2 cellular contexts compared by ENCODE assay signal in the genomic region with DNA sequence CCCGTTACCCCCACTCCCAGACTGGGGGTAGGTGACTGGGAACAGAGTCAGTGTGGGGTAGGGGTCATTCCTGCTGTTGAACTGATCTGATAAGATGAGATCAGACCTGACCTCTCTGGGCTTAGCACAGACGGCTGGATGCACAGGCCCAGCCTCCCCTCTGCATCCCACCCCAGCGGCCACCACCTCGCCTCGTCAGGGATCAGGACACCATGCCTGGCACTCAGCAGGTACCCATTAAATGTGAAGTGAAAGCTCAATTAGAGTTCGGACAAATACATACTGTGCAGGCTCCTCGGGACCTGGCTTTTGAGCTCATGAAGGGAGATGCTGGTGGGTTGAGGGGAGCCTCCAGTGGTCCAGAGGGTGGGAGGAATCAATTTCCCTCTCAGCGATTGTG.
TF ChIP-seq lines count a peak whose summit lies in the region.

No MANE protein-coding gene starts in this region.

TF ChIP-seq in liver, 16 proteins besides CTCF, POLR2A, EP300 and RAD21 (continued from another document):
- no peak for TF ChIP-seq RXRA (IDR thresholded peaks at IDR 0.05)
- TF ChIP-seq, protein P1, sequence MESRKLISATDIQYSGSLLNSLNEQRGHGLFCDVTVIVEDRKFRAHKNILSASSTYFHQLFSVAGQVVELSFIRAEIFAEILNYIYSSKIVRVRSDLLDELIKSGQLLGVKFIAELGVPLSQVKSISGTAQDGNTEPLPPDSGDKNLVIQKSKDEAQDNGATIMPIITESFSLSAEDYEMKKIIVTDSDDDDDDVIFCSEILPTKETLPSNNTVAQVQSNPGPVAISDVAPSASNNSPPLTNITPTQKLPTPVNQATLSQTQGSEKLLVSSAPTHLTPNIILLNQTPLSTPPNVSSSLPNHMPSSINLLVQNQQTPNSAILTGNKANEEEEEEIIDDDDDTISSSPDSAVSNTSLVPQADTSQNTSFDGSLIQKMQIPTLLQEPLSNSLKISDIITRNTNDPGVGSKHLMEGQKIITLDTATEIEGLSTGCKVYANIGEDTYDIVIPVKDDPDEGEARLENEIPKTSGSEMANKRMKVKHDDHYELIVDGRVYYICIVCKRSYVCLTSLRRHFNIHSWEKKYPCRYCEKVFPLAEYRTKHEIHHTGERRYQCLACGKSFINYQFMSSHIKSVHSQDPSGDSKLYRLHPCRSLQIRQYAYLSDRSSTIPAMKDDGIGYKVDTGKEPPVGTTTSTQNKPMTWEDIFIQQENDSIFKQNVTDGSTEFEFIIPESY (IDR thresholded peaks at IDR 0.05), result no peak
- TF ChIP-seq HNF4A (conservative IDR thresholded peaks at IDR 0.05), result no peak
- TF ChIP-seq MAX (IDR thresholded peaks at IDR 0.05), result no peak
- TF ChIP-seq HNF4G (IDR thresholded peaks at IDR 0.05), result no peak
- TF ChIP-seq EGR1 (IDR thresholded peaks at IDR 0.05; ENCODE audit: low read depth in 2 of 2), result no peak
- TF ChIP-seq SP1 (IDR thresholded peaks at IDR 0.05), result no peak
- TF ChIP-seq, protein P2, sequence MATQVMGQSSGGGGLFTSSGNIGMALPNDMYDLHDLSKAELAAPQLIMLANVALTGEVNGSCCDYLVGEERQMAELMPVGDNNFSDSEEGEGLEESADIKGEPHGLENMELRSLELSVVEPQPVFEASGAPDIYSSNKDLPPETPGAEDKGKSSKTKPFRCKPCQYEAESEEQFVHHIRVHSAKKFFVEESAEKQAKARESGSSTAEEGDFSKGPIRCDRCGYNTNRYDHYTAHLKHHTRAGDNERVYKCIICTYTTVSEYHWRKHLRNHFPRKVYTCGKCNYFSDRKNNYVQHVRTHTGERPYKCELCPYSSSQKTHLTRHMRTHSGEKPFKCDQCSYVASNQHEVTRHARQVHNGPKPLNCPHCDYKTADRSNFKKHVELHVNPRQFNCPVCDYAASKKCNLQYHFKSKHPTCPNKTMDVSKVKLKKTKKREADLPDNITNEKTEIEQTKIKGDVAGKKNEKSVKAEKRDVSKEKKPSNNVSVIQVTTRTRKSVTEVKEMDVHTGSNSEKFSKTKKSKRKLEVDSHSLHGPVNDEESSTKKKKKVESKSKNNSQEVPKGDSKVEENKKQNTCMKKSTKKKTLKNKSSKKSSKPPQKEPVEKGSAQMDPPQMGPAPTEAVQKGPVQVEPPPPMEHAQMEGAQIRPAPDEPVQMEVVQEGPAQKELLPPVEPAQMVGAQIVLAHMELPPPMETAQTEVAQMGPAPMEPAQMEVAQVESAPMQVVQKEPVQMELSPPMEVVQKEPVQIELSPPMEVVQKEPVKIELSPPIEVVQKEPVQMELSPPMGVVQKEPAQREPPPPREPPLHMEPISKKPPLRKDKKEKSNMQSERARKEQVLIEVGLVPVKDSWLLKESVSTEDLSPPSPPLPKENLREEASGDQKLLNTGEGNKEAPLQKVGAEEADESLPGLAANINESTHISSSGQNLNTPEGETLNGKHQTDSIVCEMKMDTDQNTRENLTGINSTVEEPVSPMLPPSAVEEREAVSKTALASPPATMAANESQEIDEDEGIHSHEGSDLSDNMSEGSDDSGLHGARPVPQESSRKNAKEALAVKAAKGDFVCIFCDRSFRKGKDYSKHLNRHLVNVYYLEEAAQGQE (IDR thresholded peaks at IDR 0.05), result no peak

TF ChIP-seq in HepG2, 621 proteins besides CTCF, POLR2A, EP300 and RAD21:
- TF ChIP-seq, protein P3, sequence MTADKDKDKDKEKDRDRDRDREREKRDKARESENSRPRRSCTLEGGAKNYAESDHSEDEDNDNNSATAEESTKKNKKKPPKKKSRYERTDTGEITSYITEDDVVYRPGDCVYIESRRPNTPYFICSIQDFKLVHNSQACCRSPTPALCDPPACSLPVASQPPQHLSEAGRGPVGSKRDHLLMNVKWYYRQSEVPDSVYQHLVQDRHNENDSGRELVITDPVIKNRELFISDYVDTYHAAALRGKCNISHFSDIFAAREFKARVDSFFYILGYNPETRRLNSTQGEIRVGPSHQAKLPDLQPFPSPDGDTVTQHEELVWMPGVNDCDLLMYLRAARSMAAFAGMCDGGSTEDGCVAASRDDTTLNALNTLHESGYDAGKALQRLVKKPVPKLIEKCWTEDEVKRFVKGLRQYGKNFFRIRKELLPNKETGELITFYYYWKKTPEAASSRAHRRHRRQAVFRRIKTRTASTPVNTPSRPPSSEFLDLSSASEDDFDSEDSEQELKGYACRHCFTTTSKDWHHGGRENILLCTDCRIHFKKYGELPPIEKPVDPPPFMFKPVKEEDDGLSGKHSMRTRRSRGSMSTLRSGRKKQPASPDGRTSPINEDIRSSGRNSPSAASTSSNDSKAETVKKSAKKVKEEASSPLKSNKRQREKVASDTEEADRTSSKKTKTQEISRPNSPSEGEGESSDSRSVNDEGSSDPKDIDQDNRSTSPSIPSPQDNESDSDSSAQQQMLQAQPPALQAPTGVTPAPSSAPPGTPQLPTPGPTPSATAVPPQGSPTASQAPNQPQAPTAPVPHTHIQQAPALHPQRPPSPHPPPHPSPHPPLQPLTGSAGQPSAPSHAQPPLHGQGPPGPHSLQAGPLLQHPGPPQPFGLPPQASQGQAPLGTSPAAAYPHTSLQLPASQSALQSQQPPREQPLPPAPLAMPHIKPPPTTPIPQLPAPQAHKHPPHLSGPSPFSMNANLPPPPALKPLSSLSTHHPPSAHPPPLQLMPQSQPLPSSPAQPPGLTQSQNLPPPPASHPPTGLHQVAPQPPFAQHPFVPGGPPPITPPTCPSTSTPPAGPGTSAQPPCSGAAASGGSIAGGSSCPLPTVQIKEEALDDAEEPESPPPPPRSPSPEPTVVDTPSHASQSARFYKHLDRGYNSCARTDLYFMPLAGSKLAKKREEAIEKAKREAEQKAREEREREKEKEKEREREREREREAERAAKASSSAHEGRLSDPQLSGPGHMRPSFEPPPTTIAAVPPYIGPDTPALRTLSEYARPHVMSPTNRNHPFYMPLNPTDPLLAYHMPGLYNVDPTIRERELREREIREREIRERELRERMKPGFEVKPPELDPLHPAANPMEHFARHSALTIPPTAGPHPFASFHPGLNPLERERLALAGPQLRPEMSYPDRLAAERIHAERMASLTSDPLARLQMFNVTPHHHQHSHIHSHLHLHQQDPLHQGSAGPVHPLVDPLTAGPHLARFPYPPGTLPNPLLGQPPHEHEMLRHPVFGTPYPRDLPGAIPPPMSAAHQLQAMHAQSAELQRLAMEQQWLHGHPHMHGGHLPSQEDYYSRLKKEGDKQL (CRISPR knock-in tag; IDR thresholded peaks at IDR 0.05; ENCODE audit: low read depth), result no peak
- TF ChIP-seq ZNF761 (CRISPR knock-in tag; conservative IDR thresholded peaks at IDR 0.05) (no peak), NRL (CRISPR knock-in tag; IDR thresholded peaks at IDR 0.05; ENCODE audit: borderline replicate concordance) (no peak), ZFP36 (IDR thresholded peaks at IDR 0.05; ENCODE audit: borderline replicate concordance, low read depth, low read length, partially characterized antibody) (no peak), ZNF343 (CRISPR knock-in tag; IDR thresholded peaks at IDR 0.05) (no peak), KLF12 (CRISPR knock-in tag; IDR thresholded peaks at IDR 0.05; ENCODE audit: borderline replicate concordance) (no peak), ZNF274 (CRISPR knock-in tag; IDR thresholded peaks at IDR 0.05) (no peak), FOXM1 (CRISPR knock-in tag; IDR thresholded peaks at IDR 0.05) (no peak), ZNF614 (CRISPR knock-in tag; IDR thresholded peaks at IDR 0.05; ENCODE audit: borderline replicate concordance) (no peak), THAP9 (CRISPR knock-in tag; IDR thresholded peaks at IDR 0.05; ENCODE audit: borderline replicate concordance) (no peak), RFXAP (CRISPR knock-in tag; IDR thresholded peaks at IDR 0.05; ENCODE audit: borderline replicate concordance) (no peak), PHF5A (CRISPR knock-in tag; IDR thresholded peaks at IDR 0.05; ENCODE audit: low read depth, unreplicated experiment) (no peak), NFATC3 (CRISPR knock-in tag; IDR thresholded peaks at IDR 0.05) (no peak), KLF13 (CRISPR knock-in tag; IDR thresholded peaks at IDR 0.05) (no peak), SCMH1 (CRISPR knock-in tag; IDR thresholded peaks at IDR 0.05; ENCODE audit: borderline replicate concordance) (no peak), ZKSCAN1 (IDR thresholded peaks at IDR 0.05; ENCODE audit: low read length) (no peak), SATB2 (CRISPR knock-in tag; IDR thresholded peaks at IDR 0.05) (no peak)
- TF ChIP-seq, protein P4, sequence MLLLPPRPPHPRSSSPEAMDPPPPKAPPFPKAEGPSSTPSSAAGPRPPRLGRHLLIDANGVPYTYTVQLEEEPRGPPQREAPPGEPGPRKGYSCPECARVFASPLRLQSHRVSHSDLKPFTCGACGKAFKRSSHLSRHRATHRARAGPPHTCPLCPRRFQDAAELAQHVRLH (CRISPR knock-in tag; IDR thresholded peaks at IDR 0.05; ENCODE audit: borderline replicate concordance, low read depth), result no peak
- TF ChIP-seq, protein P5, sequence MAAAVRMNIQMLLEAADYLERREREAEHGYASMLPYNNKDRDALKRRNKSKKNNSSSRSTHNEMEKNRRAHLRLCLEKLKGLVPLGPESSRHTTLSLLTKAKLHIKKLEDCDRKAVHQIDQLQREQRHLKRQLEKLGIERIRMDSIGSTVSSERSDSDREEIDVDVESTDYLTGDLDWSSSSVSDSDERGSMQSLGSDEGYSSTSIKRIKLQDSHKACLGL (CRISPR knock-in tag; IDR thresholded peaks at IDR 0.05), result no peak
